Comparison of ENCODE assay signal across 20 cellular contexts in genomic region chr2:207044963-207045362, GRCh38.
DNase-seq lines count a peak whose midpoint lies in the region; ATAC-seq, FAIRE-seq and TF ChIP-seq lines count a peak whose summit lies in the region.
"Had no signal": no experiment of that assay in that cellular context is flagged by ENCODE, and none has a peak within 500 bp of the region (broad histone marks: within the 10 kb centered on the region; RNA-seq: fewer than 3 reads in every experiment).

No MANE protein-coding gene starts in this region.

- no peak overlapping the region for H3K9ac ChIP-seq in HepG2 (ENCODE audit: insufficient read depth, low read depth, low read length)

- H3K36me3 ChIP-seq in bronchial epithelial cell (ENCODE audit: control insufficient read depth, insufficient read depth, low read length): no peaks in the 10 kb centered on the region
- H3K36me3 ChIP-seq in HepG2 (replicated peaks in 1 of 2; ENCODE audit: control insufficient read depth in 1 of 2, insufficient read depth in 2 of 2, low read length in 2 of 2): no peaks in the 10 kb centered on the region
- H3K36me3 ChIP-seq: BE2C had no signal

- no peaks in the 10 kb centered on the region for H3K27me3 ChIP-seq in bronchial epithelial cell (ENCODE audit: control insufficient read depth, insufficient read depth, low read length)
- H3K27me3 ChIP-seq in HepG2 (ENCODE audit: control insufficient read depth in 1 of 2, insufficient read depth in 2 of 2, low read length in 2 of 2): 0 out of 5 replicates have a peak, but pooled peaks cover 0 to 8% of the 10 kb centered on the region in 2 experiments
- H3K27me3 ChIP-seq in CD4-positive, alpha-beta T cell (ENCODE audit: control insufficient read depth, insufficient read depth, low read length): no peaks in the 10 kb centered on the region
- H3K27me3 ChIP-seq: BE2C had no signal

- H3K4me1 ChIP-seq in HepG2 (ENCODE audit: insufficient read depth, low read length): peaks cover 23% of the 10 kb centered on the region
- H3K4me1 ChIP-seq: BE2C, Caco-2 had no signal

- H3K27ac ChIP-seq in HepG2 (ENCODE audit: extremely low read length, insufficient read depth, low read length): no peak overlapping the region
- no peak overlapping the region for H3K27ac ChIP-seq in CD4-positive, alpha-beta T cell (ENCODE audit: low read depth, low read length)

- FAIRE-seq in bronchial epithelial cell (lab: Jason Lieb, UNC) (peak; percentile 86), HepG2 (lab: Jason Lieb, UNC) (no peak)
- FAIRE-seq: A204.1, D721Med had no signal

- intact Hi-C loops in HepG2 (cut with micrococcal nuclease; ENCODE audit: unreplicated experiment): loop anchor here (10.0 kb wide), 1 partner anchor 120 kb away; the partner anchor contains the start of gene KLF7
- intact Hi-C loops in CD4-positive, alpha-beta T cell (cut with DNase I, micrococcal nuclease): loop anchor here in 1 of 2 experiments (2.0 to 5.0 kb wide), 3 partner anchors 214 to 307 kb away; no protein-coding TSS in a partner anchor
- intact Hi-C loops in MCF 10A (cut with micrococcal nuclease): no loop called here

- POLR2A ChIA-PET in HepG2 (lab: Yijun Ruan, JAX) (no interaction called here), MCF 10A (lab: Yijun Ruan, JAX) (no interaction called here)
- POLR2A ChIA-PET in CD4-positive, alpha-beta T cell (lab: Charles Lee): no interaction called here

- H2AFZ ChIP-seq in HepG2 (ENCODE audit: low read length): no peak overlapping the region

- TF ChIP-seq POLR2A in HepG2 (IDR thresholded peaks at IDR 0.05; ENCODE audit: insufficient read depth in 1 of 2, low read depth in 2 of 2, low read length in 2 of 2): no peak

- ATAC-seq in HepG2: peak; percentile 85
- no peak for ATAC-seq in CD4-positive, alpha-beta T cell (ENCODE audit: poor library complexity)
- ATAC-seq: HCT116 had no signal

- TF ChIP-seq CTCF in bronchial epithelial cell (IDR thresholded peaks at IDR 0.05; ENCODE audit: insufficient read depth, low read length, severe bottlenecking) (no peak), HepG2 (CRISPR knock-in tag; IDR thresholded peaks at IDR 0.05) (no peak), nephron progenitor cell (IDR thresholded peaks at IDR 0.05) (no peak), MCF 10A (IDR thresholded peaks at IDR 0.05; ENCODE audit: unreplicated experiment) (no peak)
- no peak for TF ChIP-seq CTCF in CD4-positive, alpha-beta T cell (IDR thresholded peaks at IDR 0.05)

- BruUV-seq in HepG2 (replicated peaks; lab: Mats Ljungman, UMichigan): no TSS peak
- BruUV-seq in MCF 10A (replicated peaks; lab: Mats Ljungman, UMichigan): no TSS peak

- TF ChIP-seq EP300 in HepG2 (IDR thresholded peaks at IDR 0.05; ENCODE audit: low read depth in 2 of 2, low read length in 2 of 2): no peak
- no peak for TF ChIP-seq EP300 in HepG2 (CRISPR knock-in tag; IDR thresholded peaks at IDR 0.05; ENCODE audit: borderline replicate concordance)

- 2% methylated on average over 2 of the region's 2 CpGs for WGBS in HepG2 (ENCODE audit: low lambda C conversion rate)

- H3K4me3 ChIP-seq in bronchial epithelial cell (ENCODE audit: low read depth, low read length): no peak overlapping the region
- H3K4me3 ChIP-seq in HepG2 (replicated peaks in 1 of 3; ENCODE audit: insufficient read depth in 1 of 3, low read depth in 2 of 3, low read length in 3 of 3): no peak overlapping the region

- peak; percentile 7 for DNase-seq in DMS53 treated with DMSO at 0.1 percent for 48 hours (lab: John Stamatoyannopoulos, UW; ENCODE audit: unreplicated experiment)
- DNase-seq in bronchial epithelial cell (ENCODE audit: low read depth): no peak
- peak; percentile 29 for DNase-seq in HepG2 (ENCODE audit: low spot score)
- DNase-seq in nephron progenitor cell: no peak
- no peak for DNase-seq in foreskin melanocyte
- DNase-seq in NCI-H2081 treated with DMSO at 0.1 percent for 48 hours (lab: John Stamatoyannopoulos, UW): no peak
- no peak for DNase-seq in CD4-positive, alpha-beta T cell
- DNase-seq in MCF 10A (ENCODE audit: unreplicated experiment): no peak
- DNase-seq: ACHN; BE2C; C1 segment of cervical spinal cord; Caco-2; CD4-positive, CD25-positive, alpha-beta regulatory T cell; GF-D8; GOT3; H7; HFFc6 had no signal

- H3K36me3 Mint-ChIP-seq in nephron progenitor cell (ENCODE audit: low read depth): no peaks in the 10 kb centered on the region
- no peaks in the 10 kb centered on the region for H3K36me3 Mint-ChIP-seq in CD4-positive, alpha-beta T cell (ENCODE audit: low read depth)
- H3K36me3 Mint-ChIP-seq in MCF 10A (ENCODE audit: insufficient read depth, unreplicated experiment): no peaks in the 10 kb centered on the region
- H3K36me3 Mint-ChIP-seq: CD4-positive, CD25-positive, alpha-beta regulatory T cell had no signal

- peak overlapping the region; percentile 6; the same call in 1 of the 2 replicates for H3K4me2 ChIP-seq in HepG2 (ENCODE audit: low read depth, low read length)

- CTCF ChIA-PET in HepG2 (lab: Yijun Ruan, JAX; ENCODE audit: low intra/inter-chr PET ratio, low total read pairs) (no interaction called here), MCF 10A (lab: Yijun Ruan, JAX) (no interaction called here)
- CTCF ChIA-PET in CD4-positive, alpha-beta T cell (lab: Charles Lee): no interaction called here

- TF ChIP-seq RAD21 in HepG2 (CRISPR knock-in tag; IDR thresholded peaks at IDR 0.05): no peak

- H3K27ac Mint-ChIP-seq in nephron progenitor cell: peak overlapping the region; percentile 8
- H3K27ac Mint-ChIP-seq in CD4-positive, alpha-beta T cell: no peak overlapping the region
- no peak overlapping the region for H3K27ac Mint-ChIP-seq in MCF 10A (ENCODE audit: low read depth, unreplicated experiment)
- H3K27ac Mint-ChIP-seq: CD4-positive, CD25-positive, alpha-beta regulatory T cell; HFFc6 had no signal

- H3K9me3 ChIP-seq in HepG2 (ENCODE audit: low read length): no peaks in the 10 kb centered on the region
- H3K9me3 ChIP-seq in CD4-positive, alpha-beta T cell (ENCODE audit: control insufficient read depth, low read length): no peaks in the 10 kb centered on the region
- H3K9me3 ChIP-seq: BE2C, Caco-2 had no signal

- no peak overlapping the region for H3K4me3 Mint-ChIP-seq in nephron progenitor cell
- H3K4me3 Mint-ChIP-seq in CD4-positive, alpha-beta T cell: no peak overlapping the region
- H3K4me3 Mint-ChIP-seq in MCF 10A (ENCODE audit: unreplicated experiment): no peak overlapping the region
- H3K4me3 Mint-ChIP-seq: CD4-positive, CD25-positive, alpha-beta regulatory T cell; HFFc6 had no signal

- H4K20me1 ChIP-seq in HepG2 (ENCODE audit: insufficient read depth, low read length): no peaks in the 10 kb centered on the region

- no peaks in the 10 kb centered on the region for H3K79me2 ChIP-seq in HepG2 (ENCODE audit: insufficient read depth, low read length)

- H3K9me3 Mint-ChIP-seq in nephron progenitor cell: no peaks in the 10 kb centered on the region
- H3K9me3 Mint-ChIP-seq in CD4-positive, alpha-beta T cell: no peaks in the 10 kb centered on the region
- H3K9me3 Mint-ChIP-seq in MCF 10A (ENCODE audit: unreplicated experiment): peaks cover 7% of the 10 kb centered on the region
- H3K9me3 Mint-ChIP-seq: CD4-positive, CD25-positive, alpha-beta regulatory T cell; HFFc6 had no signal

- in situ Hi-C loops in HepG2 (cut with HindIII; ENCODE audit: extremely low pct_ligation_motif_present, low pct_unique_long_range_greater_than_20kb): no loop called here

- peaks cover 6% of the 10 kb centered on the region for H3K27me3 Mint-ChIP-seq in nephron progenitor cell (ENCODE audit: low read depth, poor library complexity)
- no peaks in the 10 kb centered on the region for H3K27me3 Mint-ChIP-seq in CD4-positive, alpha-beta T cell
- H3K27me3 Mint-ChIP-seq in MCF 10A (ENCODE audit: insufficient read depth, unreplicated experiment): peaks cover 10% of the 10 kb centered on the region

- H3K4me1 Mint-ChIP-seq in nephron progenitor cell (peaks cover 29% of the 10 kb centered on the region), MCF 10A (ENCODE audit: insufficient read depth, unreplicated experiment) (peaks cover 6% of the 10 kb centered on the region)
- H3K4me1 Mint-ChIP-seq in CD4-positive, alpha-beta T cell (ENCODE audit: low read depth): peaks cover 10% of the 10 kb centered on the region

TF ChIP-seq in HepG2, 621 proteins besides CTCF, POLR2A, EP300 and RAD21 (continues in another document):
- TF ChIP-seq TFE3 (CRISPR knock-in tag; IDR thresholded peaks at IDR 0.05) (no peak), ZXDC (CRISPR knock-in tag; IDR thresholded peaks at IDR 0.05) (no peak)

Comparison
In these comparisons a context has a peak if more than half of its experiments do, and no peak if none do; other contexts are left out.
1. DNase-seq: peak in DMS53 treated with DMSO at 0.1 percent for 48 hours (single experiment) and HepG2 (single experiment); none in bronchial epithelial cell (single experiment), nephron progenitor cell (single experiment), foreskin melanocyte (single experiment), NCI-H2081 treated with DMSO at 0.1 percent for 48 hours (single experiment), CD4-positive, alpha-beta T cell (0 of 10) and MCF 10A (single experiment).